Comparison of ENCODE assay signal across 15 cellular contexts in the genomic region with DNA sequence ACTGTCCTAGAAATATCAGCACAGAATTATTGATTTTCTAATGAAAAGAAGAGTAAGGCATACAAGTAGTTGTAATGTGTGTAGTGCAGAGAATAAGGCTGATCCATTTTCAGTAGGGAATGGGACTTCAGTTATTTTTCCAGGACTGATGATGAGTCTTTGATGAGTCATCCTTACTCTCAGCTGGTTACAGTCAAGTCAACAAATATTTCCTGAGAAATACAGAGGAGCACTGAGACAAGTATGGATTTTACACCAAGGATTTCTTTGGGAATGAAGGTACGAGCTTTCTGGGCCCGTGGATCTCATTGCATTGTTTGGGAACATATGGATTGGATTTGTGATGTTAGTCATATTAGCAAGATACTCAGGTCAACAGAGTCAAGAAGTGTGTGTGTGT.
DNase-seq lines count a peak whose midpoint lies in the region; FAIRE-seq and TF ChIP-seq lines count a peak whose summit lies in the region.
"Had no signal": no experiment of that assay in that cellular context is flagged by ENCODE, and none has a peak within 500 bp of the region (broad histone marks: within the 10 kb centered on the region; RNA-seq: fewer than 3 reads in every experiment).

No MANE protein-coding gene starts in this region.

- no peak overlapping the region for H3K4me2 ChIP-seq in fibroblast of lung (ENCODE audit: extremely low read depth, insufficient read depth, low read length)

- H3K27me3 ChIP-seq in fibroblast of lung (ENCODE audit: control insufficient read depth, insufficient read depth, low read length) (no peaks in the 10 kb centered on the region), stomach (no peaks in the 10 kb centered on the region)
- H3K27me3 ChIP-seq: heart right ventricle had no signal

- no peak overlapping the region for H3K9ac ChIP-seq in fibroblast of lung (ENCODE audit: insufficient read depth, low read length)

- TF ChIP-seq POLR2A in stomach (IDR thresholded peaks at IDR 0.05), result no peak

- H3K79me2 ChIP-seq in fibroblast of lung (ENCODE audit: control insufficient read depth, insufficient read depth, low read length), result no peaks in the 10 kb centered on the region

- no peaks in the 10 kb centered on the region for H4K20me1 ChIP-seq in fibroblast of lung (ENCODE audit: control insufficient read depth, extremely low read depth, insufficient read depth, low read length)

- TF ChIP-seq CTCF in fibroblast of lung (conservative IDR thresholded peaks at IDR 0.05 in 1 of 2, IDR thresholded peaks at IDR 0.05 in 1 of 2; ENCODE audit: low read depth in 1 of 2, low read length in 2 of 2), result no peak
- TF ChIP-seq CTCF in stomach (IDR thresholded peaks at IDR 0.05), result no peak

- no peak for TF ChIP-seq EP300 in stomach (IDR thresholded peaks at IDR 0.05)

- DNase-seq in GM03348 (ENCODE audit: low spot score), result peak; percentile 78
- DNase-seq in RCC 7860 (ENCODE audit: low spot score), result peak; percentile 21
- DNase-seq in fibroblast of lung (ENCODE audit: low read depth in 2 of 2), result peak; percentile 2 to 71
- peak; percentile 18 for DNase-seq in stromal cell of bone marrow (ENCODE audit: low read depth)
- no peak for DNase-seq in DMS 273 (lab: John Stamatoyannopoulos, UW; ENCODE audit: unreplicated experiment)
- no peak for DNase-seq in activated CD4-positive, CD25-positive, alpha-beta regulatory T cell treated with anti-CD3 and anti-CD28 coated beads, Interleukin-2, amount 50 U/mL, for 72 hours
- DNase-seq in stomach, result no peak
- DNase-seq: activated CD4-positive, alpha-beta T cell treated with anti-CD3 and anti-CD28 coated beads, Interleukin-2, amount 50 U/mL, for 4 hours; activated T-cell treated with anti-CD3 and anti-CD28 coated beads, Interleukin-2, amount 50 U/mL, for 48 hours; CD4-positive, CD25-positive, alpha-beta regulatory T cell; heart right ventricle; occipital lobe had no signal

- H3K36me3 ChIP-seq in fibroblast of lung (ENCODE audit: control insufficient read depth, insufficient read depth, low read length) (no peaks in the 10 kb centered on the region), stomach (no peaks in the 10 kb centered on the region)
- H3K36me3 ChIP-seq: heart right ventricle had no signal

- no peak for FAIRE-seq in RCC 7860 (lab: Jason Lieb, UNC)
- FAIRE-seq: G401.6 had no signal

- H3K27ac ChIP-seq in fibroblast of lung (ENCODE audit: insufficient read depth, low read length) (no peak overlapping the region), stomach (no peak overlapping the region)
- H3K27ac ChIP-seq: epithelial cell of prostate, heart right ventricle, skin epidermis had no signal

- H3K9me3 ChIP-seq in fibroblast of lung (ENCODE audit: control insufficient read depth, insufficient read depth, low read depth, low read length) (no peaks in the 10 kb centered on the region), stomach (no peaks in the 10 kb centered on the region)
- H3K9me3 ChIP-seq: heart right ventricle had no signal

- H2AFZ ChIP-seq in fibroblast of lung (ENCODE audit: low read length), result no peak overlapping the region

- H3K4me1 ChIP-seq in fibroblast of lung (ENCODE audit: control insufficient read depth, extremely low read depth, insufficient read depth, low read length) (peaks cover 2% of the 10 kb centered on the region), stomach (no peaks in the 10 kb centered on the region)
- H3K4me1 ChIP-seq: heart right ventricle had no signal

- H3K4me3 ChIP-seq in fibroblast of lung (replicated peaks in 1 of 4; ENCODE audit: control extremely low read depth in 1 of 4, insufficient read depth in 1 of 4, low read depth in 3 of 4, low read length in 4 of 4), result no peak overlapping the region
- H3K4me3 ChIP-seq in stomach, result no peak overlapping the region
- H3K4me3 ChIP-seq: heart right ventricle, skin epidermis had no signal

- whole genome bisulfite sequencing in stomach, 5 donors, result 70 to 77% (median 72%) methylated on average over 2 of the region's 2 CpGs

- intact Hi-C loops in stomach (cut with DNase I; ENCODE audit: low total_unique reads), result no loop called here

Comparison
In these comparisons a context has a peak if more than half of its experiments do, and no peak if none do; other contexts are left out.
1. DNase-seq: peak in GM03348 (single experiment), RCC 7860 (single experiment), fibroblast of lung (2 of 2) and stromal cell of bone marrow (single experiment); none in DMS 273 (single experiment), activated CD4-positive, CD25-positive, alpha-beta regulatory T cell treated with anti-CD3 and anti-CD28 coated beads, Interleukin-2, amount 50 U/mL, for 72 hours (single experiment) and stomach (single experiment).